In the genomic region with DNA sequence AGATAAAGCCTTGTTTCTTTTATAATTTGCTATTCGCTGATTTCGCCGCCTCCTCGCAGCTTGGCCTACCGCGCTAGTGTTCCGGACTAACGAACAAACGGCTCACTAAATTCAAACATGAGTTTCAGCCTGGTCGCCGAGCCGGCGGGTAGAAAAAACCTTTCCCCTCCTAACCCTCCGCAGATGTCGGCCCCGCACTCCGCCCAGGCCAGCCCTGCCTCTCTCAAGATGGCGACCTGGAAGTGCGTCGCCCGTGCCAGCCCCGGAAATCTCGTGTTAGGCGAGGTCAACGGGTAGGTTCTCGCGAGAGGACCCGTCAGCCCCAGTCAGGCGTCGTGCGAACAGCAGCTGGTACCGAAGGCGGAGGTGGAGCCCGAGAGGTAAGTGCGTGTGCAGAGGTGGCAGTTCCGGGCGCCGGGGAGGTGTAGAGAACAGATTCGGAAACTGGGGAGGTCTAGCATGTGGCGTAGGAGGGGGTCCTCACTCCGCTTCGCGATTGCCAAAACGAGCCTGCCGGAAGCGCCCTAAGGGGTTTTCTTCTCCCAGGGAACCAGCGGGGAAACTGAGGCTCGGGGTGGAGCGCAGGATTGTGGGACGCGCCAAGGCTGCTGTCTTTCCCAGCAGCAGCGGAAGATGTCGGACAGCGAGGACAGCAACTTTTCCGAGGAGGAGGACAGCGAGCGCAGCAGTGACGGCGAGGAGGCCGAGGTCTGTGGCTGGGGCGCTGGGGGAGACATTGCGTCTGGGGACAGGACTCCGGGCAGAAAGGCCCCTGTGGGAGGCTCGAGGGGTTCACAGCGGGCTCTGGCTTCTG, we compare ENCODE assay signal across 8 cellular contexts. TPM values are rescaled to one million over a fixed set of nuclear protein-coding genes. Genes with fewer than 3 reads are reported as not detected.
DNase-seq lines count a peak whose midpoint lies in the region; ATAC-seq and TF ChIP-seq lines count a peak whose summit lies in the region.

A gene (plus strand): TSS at position 325 of the 814 bp plus-strand sequence. CDS start 309 bp downstream, at position 634.

- ATAC-seq in CD8-positive, alpha-beta T cell: peak; percentile 93
- peak; percentile 62 for ATAC-seq in GM19468 (IDR thresholded peaks at IDR 0.05; ENCODE audit: extremely low read depth, unreplicated experiment)

- peak within 1 kb of the TSS; percentile 99 for H3K27ac Mint-ChIP-seq in CD8-positive, alpha-beta T cell

- intact Hi-C loops in CD8-positive, alpha-beta T cell (cut with DNase I, micrococcal nuclease): loop anchor here (1.0 to 10.0 kb wide), 13 partner anchors 9 to 1071 kb away; a partner anchor contains a TSS

- H3K27ac ChIP-seq in CD8-positive, alpha-beta T cell (ENCODE audit: low read depth, low read length): peak within 1 kb of the TSS; percentile 94
- peak within 1 kb of the TSS; percentile 95 for H3K27ac ChIP-seq in effector memory CD4-positive, alpha-beta T cell (ENCODE audit: insufficient read depth, low read length, poor library complexity, severe bottlenecking)

- H3K4me1 ChIP-seq in CD8-positive, alpha-beta T cell (ENCODE audit: insufficient read depth, low read length): peaks cover 42% of the 10 kb centered on the region
- H3K4me1 ChIP-seq in effector memory CD4-positive, alpha-beta T cell (ENCODE audit: control insufficient read depth, insufficient read depth, low read length, poor library complexity, severe bottlenecking): peaks cover 21% of the 10 kb centered on the region

- TF ChIP-seq CTCF in CD8-positive, alpha-beta T cell (IDR thresholded peaks at IDR 0.05): no peak

- H3K4me3 Mint-ChIP-seq in CD8-positive, alpha-beta T cell: peak within 1 kb of the TSS; percentile 93

- no peaks in the 10 kb centered on the region for H3K27me3 ChIP-seq in CD8-positive, alpha-beta T cell (ENCODE audit: insufficient read depth, low read length)
- H3K27me3 ChIP-seq in effector memory CD4-positive, alpha-beta T cell (replicated peaks; ENCODE audit: control insufficient read depth, insufficient read depth, low read length, poor library complexity, severe bottlenecking): no peaks in the 10 kb centered on the region

- no peaks in the 10 kb centered on the region for H3K36me3 ChIP-seq in CD8-positive, alpha-beta T cell (ENCODE audit: insufficient read depth, low read length)
- H3K36me3 ChIP-seq in effector memory CD4-positive, alpha-beta T cell (ENCODE audit: control insufficient read depth, insufficient read depth, low read length): no peaks in the 10 kb centered on the region

- H3K9me3 Mint-ChIP-seq in CD8-positive, alpha-beta T cell: no peaks in the 10 kb centered on the region

- POLR2A ChIA-PET in CD8-positive, alpha-beta T cell (lab: Charles Lee): interaction anchor here (0.5 to 5.6 kb wide), 18 partner anchors 10 to 611 kb away, joined by 3 to 105 read pairs (median 4); a partner anchor contains a TSS

- no peaks in the 10 kb centered on the region for H3K9me3 ChIP-seq in CD8-positive, alpha-beta T cell (ENCODE audit: low read length)
- H3K9me3 ChIP-seq in effector memory CD4-positive, alpha-beta T cell (ENCODE audit: control insufficient read depth, low read length): no peaks in the 10 kb centered on the region

- H3K27me3 Mint-ChIP-seq in CD8-positive, alpha-beta T cell (ENCODE audit: low read depth): no peaks in the 10 kb centered on the region

- CTCF ChIA-PET in CD8-positive, alpha-beta T cell (lab: Charles Lee): interaction anchor here (0.7 to 2.0 kb wide), 5 partner anchors 10 to 87 kb away, joined by 3 to 10 read pairs (median 3); a partner anchor contains a TSS

- peaks cover 38% of the 10 kb centered on the region for H3K36me3 Mint-ChIP-seq in CD8-positive, alpha-beta T cell

- H3K4me3 ChIP-seq in CD8-positive, alpha-beta T cell (ENCODE audit: low read depth, low read length): peak within 1 kb of the TSS; percentile 85
- peak within 1 kb of the TSS; percentile 88 for H3K4me3 ChIP-seq in effector memory CD4-positive, alpha-beta T cell (ENCODE audit: insufficient read depth, low read depth, low read length, poor library complexity, severe bottlenecking)

- DNase-seq in CD8-positive, alpha-beta T cell: peak; percentile 94 to 99 (median 96)
- peak; percentile 88 for DNase-seq in HS-5 (ENCODE audit: low read depth)
- peak; percentile 96 for DNase-seq in NK-92 treated with Interleukin-12 subunit alpha and Interleukin-12 subunit beta, amount 100 ng/mL, for 24 hours (lab: John Stamatoyannopoulos, UW)
- peak; percentile 96 for DNase-seq in activated CD8-positive, alpha-beta memory T cell treated with anti-CD3 and anti-CD28 coated beads for 24 hours
- DNase-seq in effector memory CD4-positive, alpha-beta T cell: peak; percentile 96 to 98 (median 96)
- DNase-seq in medulla oblongata (ENCODE audit: extremely low spot score): peak; percentile 97
- peak; percentile 96 for DNase-seq in stimulated activated CD8-positive, alpha-beta memory T cell treated with anti-CD3 and anti-CD28 coated beads, Interleukin-12 subunit alpha, Interleukin-12 subunit beta, amount 100 ng/mL, for 1 hour (ENCODE audit: low read depth)

- H3K4me1 Mint-ChIP-seq in CD8-positive, alpha-beta T cell (ENCODE audit: low read depth): peaks cover 54% of the 10 kb centered on the region

RNA-seq across cellular contexts. Expression of the gene that starts here (rescaled TPM):
- total RNA-seq in CD8-positive, alpha-beta T cell: 100 to 1,000 TPM; 303 to 329 TPM

Comparison
In these comparisons a context has a peak if more than half of its experiments do, and no peak if none do; other contexts are left out.
1. Peak in every context shown above with its lines: DNase-seq, ATAC-seq, H3K4me3 ChIP-seq and H3K27ac ChIP-seq.